Comparison of ENCODE assay signal across 2 cellular contexts in the genomic region with DNA sequence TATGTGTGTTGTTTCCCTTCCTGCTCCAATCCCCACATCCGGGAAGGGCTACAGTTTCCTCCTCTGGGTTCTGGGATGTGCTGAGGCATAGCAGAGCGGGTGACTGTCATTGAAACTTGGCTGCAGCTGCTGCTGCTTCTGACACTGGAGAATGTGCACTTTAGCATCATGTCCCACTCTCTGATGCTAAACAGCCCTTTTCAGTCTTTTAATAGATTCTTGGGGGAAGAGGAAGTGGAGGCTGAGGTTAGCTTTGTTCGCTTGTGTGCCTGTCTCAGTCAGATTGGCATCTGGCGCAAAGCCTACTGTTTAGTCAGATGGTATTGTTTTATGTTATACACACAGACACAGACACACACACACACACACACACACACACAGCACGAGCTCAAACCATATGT.
TF ChIP-seq lines count a peak whose summit lies in the region.

No MANE protein-coding gene starts in this region.

TF ChIP-seq in liver, 16 proteins besides CTCF, POLR2A, EP300 and RAD21:
- TF ChIP-seq REST (IDR thresholded peaks at IDR 0.05): no peak
- TF ChIP-seq HNF4A (conservative IDR thresholded peaks at IDR 0.05): no peak
- no peak for TF ChIP-seq ATF3 (IDR thresholded peaks at IDR 0.05)
- TF ChIP-seq NR2F2 (IDR thresholded peaks at IDR 0.05): peak; percentile 64
- no peak for TF ChIP-seq HNF4G (IDR thresholded peaks at IDR 0.05)
- peak; percentile 11 for TF ChIP-seq SP1 (IDR thresholded peaks at IDR 0.05)
- no peak for TF ChIP-seq FOXA2 (IDR thresholded peaks at IDR 0.05)
- no peak for TF ChIP-seq MAX (IDR thresholded peaks at IDR 0.05)
- no peak for TF ChIP-seq EGR1 (IDR thresholded peaks at IDR 0.05; ENCODE audit: low read depth in 2 of 2)
- no peak for TF ChIP-seq JUND (IDR thresholded peaks at IDR 0.05)
- TF ChIP-seq, protein P1, sequence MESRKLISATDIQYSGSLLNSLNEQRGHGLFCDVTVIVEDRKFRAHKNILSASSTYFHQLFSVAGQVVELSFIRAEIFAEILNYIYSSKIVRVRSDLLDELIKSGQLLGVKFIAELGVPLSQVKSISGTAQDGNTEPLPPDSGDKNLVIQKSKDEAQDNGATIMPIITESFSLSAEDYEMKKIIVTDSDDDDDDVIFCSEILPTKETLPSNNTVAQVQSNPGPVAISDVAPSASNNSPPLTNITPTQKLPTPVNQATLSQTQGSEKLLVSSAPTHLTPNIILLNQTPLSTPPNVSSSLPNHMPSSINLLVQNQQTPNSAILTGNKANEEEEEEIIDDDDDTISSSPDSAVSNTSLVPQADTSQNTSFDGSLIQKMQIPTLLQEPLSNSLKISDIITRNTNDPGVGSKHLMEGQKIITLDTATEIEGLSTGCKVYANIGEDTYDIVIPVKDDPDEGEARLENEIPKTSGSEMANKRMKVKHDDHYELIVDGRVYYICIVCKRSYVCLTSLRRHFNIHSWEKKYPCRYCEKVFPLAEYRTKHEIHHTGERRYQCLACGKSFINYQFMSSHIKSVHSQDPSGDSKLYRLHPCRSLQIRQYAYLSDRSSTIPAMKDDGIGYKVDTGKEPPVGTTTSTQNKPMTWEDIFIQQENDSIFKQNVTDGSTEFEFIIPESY (IDR thresholded peaks at IDR 0.05): no peak
- TF ChIP-seq RXRA (IDR thresholded peaks at IDR 0.05): peak in 1 of 2 donors; percentile 12
- TF ChIP-seq FOXA1 (IDR thresholded peaks at IDR 0.05): no peak
- TF ChIP-seq TAF1 (conservative IDR thresholded peaks at IDR 0.05): no peak
- no peak for TF ChIP-seq YY1 (IDR thresholded peaks at IDR 0.05)
- peak in 1 of 2 donors; percentile 16 for TF ChIP-seq GABPA (IDR thresholded peaks at IDR 0.05 in 1 of 2, conservative IDR thresholded peaks at IDR 0.05 in 1 of 2)

TF ChIP-seq in HepG2, 621 proteins besides CTCF, POLR2A, EP300 and RAD21 (continued from another document):
- TF ChIP-seq REST (IDR thresholded peaks at IDR 0.05; ENCODE audit: borderline replicate concordance in 1 of 2, low read depth in 1 of 2, low read length in 2 of 2): no peak
- TF ChIP-seq ZBTB2 (CRISPR knock-in tag; IDR thresholded peaks at IDR 0.05; ENCODE audit: low read depth): no peak
- no peak for TF ChIP-seq NR0B2 (CRISPR knock-in tag; IDR thresholded peaks at IDR 0.05)
- TF ChIP-seq SP140L (CRISPR knock-in tag; IDR thresholded peaks at IDR 0.05; ENCODE audit: borderline replicate concordance): no peak
- TF ChIP-seq DMAP1 (CRISPR knock-in tag; IDR thresholded peaks at IDR 0.05): no peak
- TF ChIP-seq, protein P2, sequence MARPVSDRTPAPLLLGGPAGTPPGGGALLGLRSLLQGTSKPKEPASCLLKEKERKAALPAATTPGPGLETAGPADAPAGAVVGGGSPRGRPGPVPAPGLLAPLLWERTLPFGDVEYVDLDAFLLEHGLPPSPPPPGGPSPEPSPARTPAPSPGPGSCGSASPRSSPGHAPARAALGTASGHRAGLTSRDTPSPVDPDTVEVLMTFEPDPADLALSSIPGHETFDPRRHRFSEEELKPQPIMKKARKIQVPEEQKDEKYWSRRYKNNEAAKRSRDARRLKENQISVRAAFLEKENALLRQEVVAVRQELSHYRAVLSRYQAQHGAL (CRISPR knock-in tag; IDR thresholded peaks at IDR 0.05; ENCODE audit: not compliant biosample characterization): no peak
- no peak for TF ChIP-seq ARID3A (IDR thresholded peaks at IDR 0.05; ENCODE audit: low read depth, low read length)
- no peak for TF ChIP-seq SPEN (CRISPR knock-in tag; IDR thresholded peaks at IDR 0.05; ENCODE audit: low read depth)
